In the genomic region with DNA sequence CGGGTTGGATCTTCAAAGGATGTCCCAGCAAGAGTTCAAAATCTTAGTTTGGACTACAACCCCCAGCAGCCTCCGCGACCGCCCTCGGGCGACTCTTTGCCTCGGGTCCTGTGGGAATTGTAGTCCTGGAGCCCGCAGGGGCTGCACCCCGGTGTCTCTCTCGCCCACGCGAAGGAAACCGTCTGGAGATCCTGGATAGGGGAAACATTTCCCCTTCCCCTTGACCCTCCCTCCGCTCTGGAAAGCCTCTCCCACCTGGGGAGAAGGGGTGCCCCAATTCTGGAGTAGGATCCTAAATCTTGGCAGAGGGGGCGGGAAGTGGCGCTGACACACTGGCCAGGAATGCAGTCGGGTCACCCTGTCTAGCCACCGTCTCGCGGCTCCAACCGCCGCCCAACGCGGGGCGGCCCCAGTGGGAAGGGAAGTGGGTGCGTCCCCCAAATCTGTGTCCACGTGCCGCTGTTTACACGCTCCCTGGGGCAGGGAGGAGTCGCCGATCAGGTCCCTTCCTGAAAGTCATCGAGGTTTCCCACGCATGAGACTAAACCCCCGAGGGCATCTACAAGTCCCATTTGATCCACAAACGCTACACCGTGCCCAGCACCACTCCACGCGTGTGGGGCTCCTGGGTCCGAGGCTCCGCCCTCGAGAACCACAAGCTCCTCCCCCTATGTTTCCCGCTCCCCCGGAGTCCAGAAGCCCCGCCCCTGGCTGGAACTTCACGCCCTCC, we compare ENCODE assay signal across 8 cellular contexts. TPM values are rescaled to one million over a fixed set of nuclear protein-coding genes. Genes with fewer than 3 reads are reported as not detected.
DNase-seq lines count a peak whose midpoint lies in the region; ATAC-seq lines count a peak whose summit lies in the region.

No MANE protein-coding gene starts in this region.

- H3K4me1 ChIP-seq in CD4-positive, CD25-positive, alpha-beta regulatory T cell (ENCODE audit: control insufficient read depth, insufficient read depth, low read length, poor library complexity, severe bottlenecking): peaks cover 37% of the 10 kb centered on the region

- peaks cover 13% of the 10 kb centered on the region for H3K36me3 Mint-ChIP-seq in CD4-positive, CD25-positive, alpha-beta regulatory T cell
- peaks cover 19% of the 10 kb centered on the region for H3K36me3 Mint-ChIP-seq in activated CD8-positive, alpha-beta T cell treated with anti-CD3 and anti-CD28 coated beads, Interleukin-2, amount 10 ng/mL, durations not matched to agents 7 days and 5 days (ENCODE audit: low read depth)

- peak overlapping the region; percentile 87 to 95 (median 94) for H3K27ac Mint-ChIP-seq in CD4-positive, CD25-positive, alpha-beta regulatory T cell
- H3K27ac Mint-ChIP-seq in activated CD8-positive, alpha-beta T cell treated with anti-CD3 and anti-CD28 coated beads, Interleukin-2, amount 10 ng/mL, durations not matched to agents 7 days and 5 days: peak overlapping the region; percentile 93

- H3K4me1 Mint-ChIP-seq in CD4-positive, CD25-positive, alpha-beta regulatory T cell: peaks cover 0 to 40% (median 17%) of the 10 kb centered on the region in 4 donors
- peaks cover 46% of the 10 kb centered on the region for H3K4me1 Mint-ChIP-seq in activated CD8-positive, alpha-beta T cell treated with anti-CD3 and anti-CD28 coated beads, Interleukin-2, amount 10 ng/mL, durations not matched to agents 7 days and 5 days (ENCODE audit: low read depth)

- peak overlapping the region; percentile 90 to 99 (median 96) for H3K4me3 Mint-ChIP-seq in CD4-positive, CD25-positive, alpha-beta regulatory T cell
- peak overlapping the region; percentile 96 for H3K4me3 Mint-ChIP-seq in activated CD8-positive, alpha-beta T cell treated with anti-CD3 and anti-CD28 coated beads, Interleukin-2, amount 10 ng/mL, durations not matched to agents 7 days and 5 days

- peak; percentile 80 to 88 (median 83) for DNase-seq in CD4-positive, CD25-positive, alpha-beta regulatory T cell
- peak; percentile 93 for DNase-seq in NCI-H82 treated with DMSO at 0.1 percent for 48 hours (lab: John Stamatoyannopoulos, UW; ENCODE audit: unreplicated experiment)
- DNase-seq in activated CD8-positive, alpha-beta T cell treated with anti-CD3 and anti-CD28 coated beads, Interleukin-2, amount 10 ng/mL, durations not matched to agents 7 days and 5 days: peak; percentile 90
- DNase-seq in effector CD4-positive, alpha-beta T cell: peak; percentile 82
- peak; percentile 90 for DNase-seq in medulla oblongata (ENCODE audit: extremely low spot score)
- DNase-seq in stimulated activated CD4-positive, alpha-beta T cell treated with anti-CD3 and anti-CD28 coated beads, TNF-alpha, amount 100 ng/mL, for 48 hours (ENCODE audit: low read depth in 3 of 3): peak; percentile 68 to 79 (median 77)

- peaks cover 0 to 2% (median 0%) of the 10 kb centered on the region in 7 donors for H3K9me3 Mint-ChIP-seq in CD4-positive, CD25-positive, alpha-beta regulatory T cell
- H3K9me3 Mint-ChIP-seq in activated CD8-positive, alpha-beta T cell treated with anti-CD3 and anti-CD28 coated beads, Interleukin-2, amount 10 ng/mL, durations not matched to agents 7 days and 5 days (ENCODE audit: insufficient read depth): no peaks in the 10 kb centered on the region

- POLR2A ChIA-PET in activated CD8-positive, alpha-beta T cell treated with anti-CD3 and anti-CD28 coated beads, Interleukin-2, amount 10 ng/mL, durations not matched to agents 7 days and 5 days (lab: Charles Lee): interaction anchor here (0.5 to 1.0 kb wide), 4 partner anchors 13 to 352 kb away, joined by 3 to 4 read pairs (median 3); no protein-coding TSS in a partner anchor

- CTCF ChIA-PET in activated CD8-positive, alpha-beta T cell treated with anti-CD3 and anti-CD28 coated beads, Interleukin-2, amount 10 ng/mL, durations not matched to agents 7 days and 5 days (lab: Charles Lee): interaction anchor here (1.0 to 6.1 kb wide), 5 partner anchors 25 to 80 kb away, joined by 3 to 64 read pairs (median 16); no protein-coding TSS in a partner anchor

- peaks cover 31% of the 10 kb centered on the region for H3K27me3 Mint-ChIP-seq in CD4-positive, CD25-positive, alpha-beta regulatory T cell
- peaks cover 21% of the 10 kb centered on the region for H3K27me3 Mint-ChIP-seq in activated CD8-positive, alpha-beta T cell treated with anti-CD3 and anti-CD28 coated beads, Interleukin-2, amount 10 ng/mL, durations not matched to agents 7 days and 5 days (ENCODE audit: low read depth)

- H3K36me3 ChIP-seq in CD4-positive, CD25-positive, alpha-beta regulatory T cell (ENCODE audit: control insufficient read depth, insufficient read depth, low read length): no peaks in the 10 kb centered on the region

- peak overlapping the region; percentile 78 for H3K27ac ChIP-seq in CD4-positive, CD25-positive, alpha-beta regulatory T cell (ENCODE audit: insufficient read depth, low read length, poor library complexity, severe bottlenecking)

- peak; percentile 65 to 67 for ATAC-seq in CD4-positive, CD25-positive, alpha-beta regulatory T cell (ENCODE audit: low read depth in 2 of 2)
- ATAC-seq in GM19372 (IDR thresholded peaks at IDR 0.05; ENCODE audit: low read depth, unreplicated experiment) (peak; percentile 51), HG03521 (IDR thresholded peaks at IDR 0.05; ENCODE audit: unreplicated experiment) (peak; percentile 40)
- ATAC-seq in activated CD8-positive, alpha-beta T cell treated with anti-CD3 and anti-CD28 coated beads, Interleukin-2, amount 10 ng/mL, durations not matched to agents 7 days and 5 days: peak; percentile 59

- H3K9me3 ChIP-seq in CD4-positive, CD25-positive, alpha-beta regulatory T cell (ENCODE audit: control insufficient read depth in 2 of 2, low read length in 2 of 2): no peaks in the 10 kb centered on the region

- H3K4me3 ChIP-seq in CD4-positive, CD25-positive, alpha-beta regulatory T cell (ENCODE audit: low read depth, low read length): peak overlapping the region; percentile 79

- H3K27me3 ChIP-seq in CD4-positive, CD25-positive, alpha-beta regulatory T cell (ENCODE audit: control insufficient read depth, insufficient read depth, low read length): peaks cover 2% of the 10 kb centered on the region

RNA-seq across cellular contexts. Expression of gene PPP1R13L, which starts 0.7 kb away (rescaled TPM):
- total RNA-seq in CD4-positive, CD25-positive, alpha-beta regulatory T cell: 7.4 TPM
- polyA plus RNA-seq in CD4-positive, CD25-positive, alpha-beta regulatory T cell: under 1 TPM; 0.17 to 0.94 (median 0.57) TPM
- total RNA-seq in activated CD8-positive, alpha-beta T cell treated with anti-CD3 and anti-CD28 coated beads, Interleukin-2, amount 10 ng/mL, durations not matched to agents 7 days and 5 days: 10 to 100 TPM; 11.8 to 13.4 TPM

RNA-seq across cellular contexts. Expression of gene POLR1G, which starts 0.8 kb away (rescaled TPM):
- 2.1 TPM for total RNA-seq in CD4-positive, CD25-positive, alpha-beta regulatory T cell
- polyA plus RNA-seq in CD4-positive, CD25-positive, alpha-beta regulatory T cell: 1 to 10 TPM; 1.6 to 3.6 (median 2.4) TPM
- 10 to 100 TPM in 1 of 2 experiments, 1 to 10 TPM in 1; 9.5 to 10.6 TPM for total RNA-seq in activated CD8-positive, alpha-beta T cell treated with anti-CD3 and anti-CD28 coated beads, Interleukin-2, amount 10 ng/mL, durations not matched to agents 7 days and 5 days

RNA-seq across cellular contexts. Expression of gene ERCC1, which starts 18.1 kb away (rescaled TPM):
- total RNA-seq in CD4-positive, CD25-positive, alpha-beta regulatory T cell: 30.5 TPM
- 10 to 100 TPM; 25.9 to 28.7 (median 26.3) TPM for polyA plus RNA-seq in CD4-positive, CD25-positive, alpha-beta regulatory T cell
- total RNA-seq in activated CD8-positive, alpha-beta T cell treated with anti-CD3 and anti-CD28 coated beads, Interleukin-2, amount 10 ng/mL, durations not matched to agents 7 days and 5 days: 10 to 100 TPM; 57.5 to 64.8 TPM

RNA-seq across cellular contexts. Expression of gene ERCC2, which starts 35.2 kb away (rescaled TPM):
- 15.5 TPM for total RNA-seq in CD4-positive, CD25-positive, alpha-beta regulatory T cell
- polyA plus RNA-seq in CD4-positive, CD25-positive, alpha-beta regulatory T cell: 1 to 10 TPM; 4.4 to 7.5 (median 6.4) TPM
- total RNA-seq in activated CD8-positive, alpha-beta T cell treated with anti-CD3 and anti-CD28 coated beads, Interleukin-2, amount 10 ng/mL, durations not matched to agents 7 days and 5 days: 10 to 100 TPM; 23.7 to 24.4 TPM

Comparison
In these comparisons a context has a peak if more than half of its experiments do, and no peak if none do; other contexts are left out.
1. Peak in every context shown above with its lines: DNase-seq, ATAC-seq, H3K4me3 ChIP-seq and H3K27ac ChIP-seq.